In genomic region chr2:237154050-237154638, GRCh38 we compare ENCODE assay signal across 1 cellular context.
TF ChIP-seq lines count a peak whose summit lies in the region.

No MANE protein-coding gene starts in this region.

TF ChIP-seq in SK-N-SH treated with all-trans-retinoic acid at 6 μM for 48 hours, 23 proteins besides CTCF, POLR2A, EP300 and RAD21 (continued from another document):
- TF ChIP-seq, protein P1, sequence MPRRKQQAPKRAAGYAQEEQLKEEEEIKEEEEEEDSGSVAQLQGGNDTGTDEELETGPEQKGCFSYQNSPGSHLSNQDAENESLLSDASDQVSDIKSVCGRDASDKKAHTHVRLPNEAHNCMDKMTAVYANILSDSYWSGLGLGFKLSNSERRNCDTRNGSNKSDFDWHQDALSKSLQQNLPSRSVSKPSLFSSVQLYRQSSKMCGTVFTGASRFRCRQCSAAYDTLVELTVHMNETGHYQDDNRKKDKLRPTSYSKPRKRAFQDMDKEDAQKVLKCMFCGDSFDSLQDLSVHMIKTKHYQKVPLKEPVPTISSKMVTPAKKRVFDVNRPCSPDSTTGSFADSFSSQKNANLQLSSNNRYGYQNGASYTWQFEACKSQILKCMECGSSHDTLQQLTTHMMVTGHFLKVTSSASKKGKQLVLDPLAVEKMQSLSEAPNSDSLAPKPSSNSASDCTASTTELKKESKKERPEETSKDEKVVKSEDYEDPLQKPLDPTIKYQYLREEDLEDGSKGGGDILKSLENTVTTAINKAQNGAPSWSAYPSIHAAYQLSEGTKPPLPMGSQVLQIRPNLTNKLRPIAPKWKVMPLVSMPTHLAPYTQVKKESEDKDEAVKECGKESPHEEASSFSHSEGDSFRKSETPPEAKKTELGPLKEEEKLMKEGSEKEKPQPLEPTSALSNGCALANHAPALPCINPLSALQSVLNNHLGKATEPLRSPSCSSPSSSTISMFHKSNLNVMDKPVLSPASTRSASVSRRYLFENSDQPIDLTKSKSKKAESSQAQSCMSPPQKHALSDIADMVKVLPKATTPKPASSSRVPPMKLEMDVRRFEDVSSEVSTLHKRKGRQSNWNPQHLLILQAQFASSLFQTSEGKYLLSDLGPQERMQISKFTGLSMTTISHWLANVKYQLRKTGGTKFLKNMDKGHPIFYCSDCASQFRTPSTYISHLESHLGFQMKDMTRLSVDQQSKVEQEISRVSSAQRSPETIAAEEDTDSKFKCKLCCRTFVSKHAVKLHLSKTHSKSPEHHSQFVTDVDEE (CRISPR knock-in tag; IDR thresholded peaks at IDR 0.05): no peak
- TF ChIP-seq ZFP3 (CRISPR knock-in tag; IDR thresholded peaks at IDR 0.05): no peak
